1 cellular context compared by ENCODE assay signal in the genomic region with DNA sequence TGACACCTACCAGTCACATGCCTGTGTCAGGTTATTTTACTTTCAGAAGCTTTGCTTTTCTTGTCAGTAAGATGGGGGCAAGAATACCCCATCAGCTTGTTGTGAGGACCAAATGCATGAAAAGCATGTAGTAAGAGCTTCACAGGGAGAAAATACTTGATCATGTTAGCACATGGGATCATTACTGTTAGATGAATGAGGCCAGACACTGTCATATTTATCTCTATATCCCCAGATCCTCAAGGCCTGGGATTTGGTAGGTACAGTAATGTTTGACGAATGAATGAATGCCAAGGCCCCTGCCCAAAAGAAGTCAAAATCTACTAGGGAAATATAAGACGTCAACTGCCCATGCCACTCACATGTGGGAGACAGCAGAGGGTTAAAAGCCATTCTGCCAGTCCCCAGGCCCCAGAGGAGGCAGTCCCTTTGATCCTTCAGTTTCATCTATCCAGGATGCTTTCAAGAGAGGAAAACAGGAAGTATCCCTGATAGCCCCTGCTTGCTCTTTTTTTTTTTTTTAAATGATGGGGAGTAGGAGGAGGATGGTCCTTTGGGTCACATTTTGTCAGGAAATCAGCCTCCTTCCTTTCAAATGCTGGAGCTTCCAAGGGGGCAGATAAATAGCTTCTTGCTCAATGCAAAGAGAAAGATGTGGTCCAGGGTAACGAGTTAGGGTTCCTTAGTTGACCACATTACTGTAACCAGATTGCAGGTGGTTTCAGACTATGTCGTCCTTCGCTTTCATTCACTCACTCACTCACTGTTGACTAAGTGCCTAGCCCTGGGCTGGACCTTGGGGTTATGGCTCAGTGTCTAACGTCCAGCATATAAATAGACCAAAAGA.
TF ChIP-seq lines count a peak whose summit lies in the region.

No MANE protein-coding gene starts in this region.

TF ChIP-seq in K562, 482 proteins besides CTCF, POLR2A, EP300 and RAD21 (continued from another document):
- TF ChIP-seq, protein P1, sequence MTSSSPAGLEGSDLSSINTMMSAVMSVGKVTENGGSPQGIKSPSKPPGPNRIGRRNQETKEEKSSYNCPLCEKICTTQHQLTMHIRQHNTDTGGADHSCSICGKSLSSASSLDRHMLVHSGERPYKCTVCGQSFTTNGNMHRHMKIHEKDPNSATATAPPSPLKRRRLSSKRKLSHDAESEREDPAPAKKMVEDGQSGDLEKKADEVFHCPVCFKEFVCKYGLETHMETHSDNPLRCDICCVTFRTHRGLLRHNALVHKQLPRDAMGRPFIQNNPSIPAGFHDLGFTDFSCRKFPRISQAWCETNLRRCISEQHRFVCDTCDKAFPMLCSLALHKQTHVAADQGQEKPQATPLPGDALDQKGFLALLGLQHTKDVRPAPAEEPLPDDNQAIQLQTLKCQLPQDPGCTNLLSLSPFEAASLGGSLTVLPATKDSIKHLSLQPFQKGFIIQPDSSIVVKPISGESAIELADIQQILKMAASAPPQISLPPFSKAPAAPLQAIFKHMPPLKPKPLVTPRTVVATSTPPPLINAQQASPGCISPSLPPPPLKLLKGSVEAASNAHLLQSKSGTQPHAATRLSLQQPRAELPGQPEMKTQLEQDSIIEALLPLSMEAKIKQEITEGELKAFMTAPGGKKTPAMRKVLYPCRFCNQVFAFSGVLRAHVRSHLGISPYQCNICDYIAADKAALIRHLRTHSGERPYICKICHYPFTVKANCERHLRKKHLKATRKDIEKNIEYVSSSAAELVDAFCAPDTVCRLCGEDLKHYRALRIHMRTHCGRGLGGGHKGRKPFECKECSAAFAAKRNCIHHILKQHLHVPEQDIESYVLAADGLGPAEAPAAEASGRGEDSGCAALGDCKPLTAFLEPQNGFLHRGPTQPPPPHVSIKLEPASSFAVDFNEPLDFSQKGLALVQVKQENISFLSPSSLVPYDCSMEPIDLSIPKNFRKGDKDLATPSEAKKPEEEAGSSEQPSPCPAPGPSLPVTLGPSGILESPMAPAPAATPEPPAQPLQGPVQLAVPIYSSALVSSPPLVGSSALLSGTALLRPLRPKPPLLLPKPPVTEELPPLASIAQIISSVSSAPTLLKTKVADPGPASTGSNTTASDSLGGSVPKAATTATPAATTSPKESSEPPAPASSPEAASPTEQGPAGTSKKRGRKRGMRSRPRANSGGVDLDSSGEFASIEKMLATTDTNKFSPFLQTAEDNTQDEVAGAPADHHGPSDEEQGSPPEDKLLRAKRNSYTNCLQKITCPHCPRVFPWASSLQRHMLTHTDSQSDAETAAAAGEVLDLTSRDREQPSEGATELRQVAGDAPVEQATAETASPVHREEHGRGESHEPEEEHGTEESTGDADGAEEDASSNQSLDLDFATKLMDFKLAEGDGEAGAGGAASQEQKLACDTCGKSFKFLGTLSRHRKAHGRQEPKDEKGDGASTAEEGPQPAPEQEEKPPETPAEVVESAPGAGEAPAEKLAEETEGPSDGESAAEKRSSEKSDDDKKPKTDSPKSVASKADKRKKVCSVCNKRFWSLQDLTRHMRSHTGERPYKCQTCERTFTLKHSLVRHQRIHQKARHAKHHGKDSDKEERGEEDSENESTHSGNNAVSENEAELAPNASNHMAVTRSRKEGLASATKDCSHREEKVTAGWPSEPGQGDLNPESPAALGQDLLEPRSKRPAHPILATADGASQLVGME (CRISPR knock-in tag; IDR thresholded peaks at IDR 0.05) = 0 out of 2 replicates have a peak, but pooled peaks have one; percentile 15
- TF ChIP-seq, protein P2, sequence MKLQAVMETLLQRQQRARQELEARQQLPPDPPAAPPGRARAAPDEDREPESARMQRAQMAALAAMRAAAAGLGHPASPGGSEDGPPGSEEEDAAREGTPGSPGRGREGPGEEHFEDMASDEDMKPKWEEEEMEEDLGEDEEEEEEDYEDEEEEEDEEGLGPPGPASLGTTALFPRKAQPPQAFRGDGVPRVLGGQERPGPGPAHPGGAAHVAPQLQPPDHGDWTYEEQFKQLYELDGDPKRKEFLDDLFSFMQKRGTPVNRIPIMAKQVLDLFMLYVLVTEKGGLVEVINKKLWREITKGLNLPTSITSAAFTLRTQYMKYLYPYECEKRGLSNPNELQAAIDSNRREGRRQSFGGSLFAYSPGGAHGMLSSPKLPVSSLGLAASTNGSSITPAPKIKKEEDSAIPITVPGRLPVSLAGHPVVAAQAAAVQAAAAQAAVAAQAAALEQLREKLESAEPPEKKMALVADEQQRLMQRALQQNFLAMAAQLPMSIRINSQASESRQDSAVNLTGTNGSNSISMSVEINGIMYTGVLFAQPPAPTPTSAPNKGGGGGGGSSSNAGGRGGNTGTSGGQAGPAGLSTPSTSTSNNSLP (IDR thresholded peaks at IDR 0.05; ENCODE audit: borderline replicate concordance, low read depth, low read length) = no peak
- TF ChIP-seq, protein P3, sequence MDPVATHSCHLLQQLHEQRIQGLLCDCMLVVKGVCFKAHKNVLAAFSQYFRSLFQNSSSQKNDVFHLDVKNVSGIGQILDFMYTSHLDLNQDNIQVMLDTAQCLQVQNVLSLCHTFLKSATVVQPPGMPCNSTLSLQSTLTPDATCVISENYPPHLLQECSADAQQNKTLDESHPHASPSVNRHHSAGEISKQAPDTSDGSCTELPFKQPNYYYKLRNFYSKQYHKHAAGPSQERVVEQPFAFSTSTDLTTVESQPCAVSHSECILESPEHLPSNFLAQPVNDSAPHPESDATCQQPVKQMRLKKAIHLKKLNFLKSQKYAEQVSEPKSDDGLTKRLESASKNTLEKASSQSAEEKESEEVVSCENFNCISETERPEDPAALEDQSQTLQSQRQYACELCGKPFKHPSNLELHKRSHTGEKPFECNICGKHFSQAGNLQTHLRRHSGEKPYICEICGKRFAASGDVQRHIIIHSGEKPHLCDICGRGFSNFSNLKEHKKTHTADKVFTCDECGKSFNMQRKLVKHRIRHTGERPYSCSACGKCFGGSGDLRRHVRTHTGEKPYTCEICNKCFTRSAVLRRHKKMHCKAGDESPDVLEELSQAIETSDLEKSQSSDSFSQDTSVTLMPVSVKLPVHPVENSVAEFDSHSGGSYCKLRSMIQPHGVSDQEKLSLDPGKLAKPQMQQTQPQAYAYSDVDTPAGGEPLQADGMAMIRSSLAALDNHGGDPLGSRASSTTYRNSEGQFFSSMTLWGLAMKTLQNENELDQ (CRISPR knock-in tag; IDR thresholded peaks at IDR 0.05; ENCODE audit: borderline replicate concordance) = no peak
- TF ChIP-seq SREBF2 (CRISPR knock-in tag; IDR thresholded peaks at IDR 0.05) (no peak), SIN3A (IDR thresholded peaks at IDR 0.05; ENCODE audit: borderline replicate concordance in 2 of 2, control insufficient read depth in 1 of 2, low read depth in 2 of 2, low read length in 2 of 2) (no peak), HNRNPH1 (optimal IDR thresholded peaks at IDR 0.05; ENCODE audit: low read depth, low read length) (no peak), GTF2F1 (IDR thresholded peaks at IDR 0.05; ENCODE audit: low read depth, low read length) (no peak), NR2C1 (IDR thresholded peaks at IDR 0.05) (no peak), NR2C1 (tag; IDR thresholded peaks at IDR 0.05) (no peak), YY1 (IDR thresholded peaks at IDR 0.05; ENCODE audit: borderline replicate concordance in 1 of 3, control insufficient read depth in 1 of 3, extremely low read depth in 1 of 3, insufficient read depth in 3 of 3, insufficient read length in 1 of 3, insufficient replicate concordance in 2 of 3, low read depth in 1 of 3, low read length in 2 of 3) (no peak), ADNP (tag; IDR thresholded peaks at IDR 0.05) (no peak), CBX2 (IDR thresholded peaks at IDR 0.05; ENCODE audit: insufficient read depth, low read length, poor library complexity, severe bottlenecking) (no peak), HSF4 (CRISPR knock-in tag; IDR thresholded peaks at IDR 0.05; ENCODE audit: borderline replicate concordance) (no peak), CHD2 (IDR thresholded peaks at IDR 0.05; ENCODE audit: low read depth, low read length) (no peak), DMBX1 (CRISPR knock-in tag; IDR thresholded peaks at IDR 0.05; ENCODE audit: borderline replicate concordance) (peak; percentile 15; the same call in 1 of the 2 replicates), ZNF274 (IDR thresholded peaks at IDR 0.05; ENCODE audit: borderline replicate concordance, low read depth, low read length) (no peak), ZNF224 (CRISPR knock-in tag; IDR thresholded peaks at IDR 0.05) (no peak), SP2 (IDR thresholded peaks at IDR 0.05; ENCODE audit: extremely low read depth, low read depth, low read length, poor library complexity, severe bottlenecking) (no peak), HDGF (IDR thresholded peaks at IDR 0.05) (no peak), SIN3B (IDR thresholded peaks at IDR 0.05; ENCODE audit: low read depth) (no peak)
- TF ChIP-seq, protein P4, sequence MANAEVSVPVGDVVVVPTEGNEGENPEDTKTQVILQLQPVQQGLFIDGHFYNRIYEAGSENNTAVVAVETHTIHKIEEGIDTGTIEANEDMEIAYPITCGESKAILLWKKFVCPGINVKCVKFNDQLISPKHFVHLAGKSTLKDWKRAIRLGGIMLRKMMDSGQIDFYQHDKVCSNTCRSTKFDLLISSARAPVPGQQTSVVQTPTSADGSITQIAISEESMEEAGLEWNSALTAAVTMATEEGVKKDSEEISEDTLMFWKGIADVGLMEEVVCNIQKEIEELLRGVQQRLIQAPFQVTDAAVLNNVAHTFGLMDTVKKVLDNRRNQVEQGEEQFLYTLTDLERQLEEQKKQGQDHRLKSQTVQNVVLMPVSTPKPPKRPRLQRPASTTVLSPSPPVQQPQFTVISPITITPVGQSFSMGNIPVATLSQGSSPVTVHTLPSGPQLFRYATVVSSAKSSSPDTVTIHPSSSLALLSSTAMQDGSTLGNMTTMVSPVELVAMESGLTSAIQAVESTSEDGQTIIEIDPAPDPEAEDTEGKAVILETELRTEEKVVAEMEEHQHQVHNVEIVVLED (CRISPR knock-in tag; IDR thresholded peaks at IDR 0.05) = no peak
- TF ChIP-seq, protein P5, sequence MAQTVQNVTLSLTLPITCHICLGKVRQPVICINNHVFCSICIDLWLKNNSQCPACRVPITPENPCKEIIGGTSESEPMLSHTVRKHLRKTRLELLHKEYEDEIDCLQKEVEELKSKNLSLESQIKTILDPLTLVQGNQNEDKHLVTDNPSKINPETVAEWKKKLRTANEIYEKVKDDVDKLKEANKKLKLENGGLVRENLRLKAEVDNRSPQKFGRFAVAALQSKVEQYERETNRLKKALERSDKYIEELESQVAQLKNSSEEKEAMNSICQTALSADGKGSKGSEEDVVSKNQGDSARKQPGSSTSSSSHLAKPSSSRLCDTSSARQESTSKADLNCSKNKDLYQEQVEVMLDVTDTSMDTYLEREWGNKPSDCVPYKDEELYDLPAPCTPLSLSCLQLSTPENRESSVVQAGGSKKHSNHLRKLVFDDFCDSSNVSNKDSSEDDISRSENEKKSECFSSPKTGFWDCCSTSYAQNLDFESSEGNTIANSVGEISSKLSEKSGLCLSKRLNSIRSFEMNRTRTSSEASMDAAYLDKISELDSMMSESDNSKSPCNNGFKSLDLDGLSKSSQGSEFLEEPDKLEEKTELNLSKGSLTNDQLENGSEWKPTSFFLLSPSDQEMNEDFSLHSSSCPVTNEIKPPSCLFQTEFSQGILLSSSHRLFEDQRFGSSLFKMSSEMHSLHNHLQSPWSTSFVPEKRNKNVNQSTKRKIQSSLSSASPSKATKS (CRISPR knock-in tag; IDR thresholded peaks at IDR 0.05) = no peak
- TF ChIP-seq, protein P6, sequence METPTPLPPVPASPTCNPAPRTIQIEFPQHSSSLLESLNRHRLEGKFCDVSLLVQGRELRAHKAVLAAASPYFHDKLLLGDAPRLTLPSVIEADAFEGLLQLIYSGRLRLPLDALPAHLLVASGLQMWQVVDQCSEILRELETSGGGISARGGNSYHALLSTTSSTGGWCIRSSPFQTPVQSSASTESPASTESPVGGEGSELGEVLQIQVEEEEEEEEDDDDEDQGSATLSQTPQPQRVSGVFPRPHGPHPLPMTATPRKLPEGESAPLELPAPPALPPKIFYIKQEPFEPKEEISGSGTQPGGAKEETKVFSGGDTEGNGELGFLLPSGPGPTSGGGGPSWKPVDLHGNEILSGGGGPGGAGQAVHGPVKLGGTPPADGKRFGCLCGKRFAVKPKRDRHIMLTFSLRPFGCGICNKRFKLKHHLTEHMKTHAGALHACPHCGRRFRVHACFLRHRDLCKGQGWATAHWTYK (CRISPR knock-in tag; IDR thresholded peaks at IDR 0.05) = no peak
- TF ChIP-seq, protein P7, sequence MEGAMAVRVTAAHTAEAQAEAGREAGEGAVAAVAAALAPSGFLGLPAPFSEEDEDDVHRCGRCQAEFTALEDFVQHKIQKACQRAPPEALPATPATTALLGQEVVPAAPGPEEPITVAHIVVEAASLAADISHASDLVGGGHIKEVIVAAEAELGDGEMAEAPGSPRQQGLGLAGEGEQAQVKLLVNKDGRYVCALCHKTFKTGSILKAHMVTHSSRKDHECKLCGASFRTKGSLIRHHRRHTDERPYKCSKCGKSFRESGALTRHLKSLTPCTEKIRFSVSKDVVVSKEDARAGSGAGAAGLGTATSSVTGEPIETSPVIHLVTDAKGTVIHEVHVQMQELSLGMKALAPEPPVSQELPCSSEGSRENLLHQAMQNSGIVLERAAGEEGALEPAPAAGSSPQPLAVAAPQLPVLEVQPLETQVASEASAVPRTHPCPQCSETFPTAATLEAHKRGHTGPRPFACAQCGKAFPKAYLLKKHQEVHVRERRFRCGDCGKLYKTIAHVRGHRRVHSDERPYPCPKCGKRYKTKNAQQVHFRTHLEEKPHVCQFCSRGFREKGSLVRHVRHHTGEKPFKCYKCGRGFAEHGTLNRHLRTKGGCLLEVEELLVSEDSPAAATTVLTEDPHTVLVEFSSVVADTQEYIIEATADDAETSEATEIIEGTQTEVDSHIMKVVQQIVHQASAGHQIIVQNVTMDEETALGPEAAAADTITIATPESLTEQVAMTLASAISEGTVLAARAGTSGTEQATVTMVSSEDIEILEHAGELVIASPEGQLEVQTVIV (CRISPR knock-in tag; IDR thresholded peaks at IDR 0.05; ENCODE audit: borderline replicate concordance) = no peak
- TF ChIP-seq, protein P8, sequence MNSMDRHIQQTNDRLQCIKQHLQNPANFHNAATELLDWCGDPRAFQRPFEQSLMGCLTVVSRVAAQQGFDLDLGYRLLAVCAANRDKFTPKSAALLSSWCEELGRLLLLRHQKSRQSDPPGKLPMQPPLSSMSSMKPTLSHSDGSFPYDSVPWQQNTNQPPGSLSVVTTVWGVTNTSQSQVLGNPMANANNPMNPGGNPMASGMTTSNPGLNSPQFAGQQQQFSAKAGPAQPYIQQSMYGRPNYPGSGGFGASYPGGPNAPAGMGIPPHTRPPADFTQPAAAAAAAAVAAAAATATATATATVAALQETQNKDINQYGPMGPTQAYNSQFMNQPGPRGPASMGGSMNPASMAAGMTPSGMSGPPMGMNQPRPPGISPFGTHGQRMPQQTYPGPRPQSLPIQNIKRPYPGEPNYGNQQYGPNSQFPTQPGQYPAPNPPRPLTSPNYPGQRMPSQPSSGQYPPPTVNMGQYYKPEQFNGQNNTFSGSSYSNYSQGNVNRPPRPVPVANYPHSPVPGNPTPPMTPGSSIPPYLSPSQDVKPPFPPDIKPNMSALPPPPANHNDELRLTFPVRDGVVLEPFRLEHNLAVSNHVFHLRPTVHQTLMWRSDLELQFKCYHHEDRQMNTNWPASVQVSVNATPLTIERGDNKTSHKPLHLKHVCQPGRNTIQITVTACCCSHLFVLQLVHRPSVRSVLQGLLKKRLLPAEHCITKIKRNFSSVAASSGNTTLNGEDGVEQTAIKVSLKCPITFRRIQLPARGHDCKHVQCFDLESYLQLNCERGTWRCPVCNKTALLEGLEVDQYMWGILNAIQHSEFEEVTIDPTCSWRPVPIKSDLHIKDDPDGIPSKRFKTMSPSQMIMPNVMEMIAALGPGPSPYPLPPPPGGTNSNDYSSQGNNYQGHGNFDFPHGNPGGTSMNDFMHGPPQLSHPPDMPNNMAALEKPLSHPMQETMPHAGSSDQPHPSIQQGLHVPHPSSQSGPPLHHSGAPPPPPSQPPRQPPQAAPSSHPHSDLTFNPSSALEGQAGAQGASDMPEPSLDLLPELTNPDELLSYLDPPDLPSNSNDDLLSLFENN (IDR thresholded peaks at IDR 0.05; ENCODE audit: low read depth in 2 of 2, low read length in 2 of 2) = no peak
